22 cellular contexts compared by ENCODE assay signal in genomic region chr1:962381-963350, GRCh38. TPM values are rescaled to one million over a fixed set of nuclear protein-coding genes. Genes with fewer than 3 reads are reported as not detected.
DNase-seq lines count a peak whose midpoint lies in the region; ATAC-seq, FAIRE-seq and TF ChIP-seq lines count a peak whose summit lies in the region.
"Had no signal": no experiment of that assay in that cellular context is flagged by ENCODE, and none has a peak within 500 bp of the region (broad histone marks: within the 10 kb centered on the region; RNA-seq: fewer than 3 reads in every experiment).

No MANE protein-coding gene starts in this region.

- TSS peak; percentile 57 for BruUV-seq in GM12878 (replicated peaks; lab: Mats Ljungman, UMichigan)

- TF ChIP-seq RAD21 in GM12878 (IDR thresholded peaks at IDR 0.05; ENCODE audit: insufficient read depth, low read depth, low read length): no peak

- TF ChIP-seq POLR2A in GM12878 (IDR thresholded peaks at IDR 0.05; ENCODE audit: low read depth, low read length): no peak

- H3K4me3 ChIP-seq in HEK293 (ENCODE audit: low read depth, low read length) (no peak overlapping the region), GM12878 (no peak overlapping the region)
- H3K4me3 ChIP-seq: uterus had no signal

- peaks cover 5% of the 10 kb centered on the region for H3K4me1 ChIP-seq in HEK293 (ENCODE audit: control insufficient read depth, insufficient read depth, low read length)
- peaks cover 17% of the 10 kb centered on the region for H3K4me1 ChIP-seq in GM12878 (ENCODE audit: control insufficient read depth, insufficient read depth, low read length)

- peaks cover 13% of the 10 kb centered on the region for H3K79me2 ChIP-seq in GM12878 (ENCODE audit: control insufficient read depth, insufficient read depth, low read length)

- 96% methylated on average over 53 of the region's 58 CpGs for WGBS in GM12878 (ENCODE audit: insufficient coverage, insufficient replicate concordance, low lambda C conversion rate, missing lambda C conversion rate)

- intact Hi-C loops in activated CD4-positive, alpha-beta T cell treated with anti-CD3 and anti-CD28 coated beads, Interleukin-2, amount 10 ng/mL, durations not matched to agents 24 days and 14 days (cut with micrococcal nuclease): no loop called here
- intact Hi-C loops in GM12878 (cut with micrococcal nuclease; ENCODE audit: unreplicated experiment): no loop called here

- no peak for DNase-seq in activated CD4-positive, alpha-beta T cell treated with anti-CD3 and anti-CD28 coated beads, Interleukin-2, amount 10 ng/mL, durations not matched to agents 24 days and 14 days
- no peak for DNase-seq in activated CD4-positive, alpha-beta T cell treated with anti-CD3 and anti-CD28 coated beads for 4 hours
- DNase-seq in GM12878 (ENCODE audit: low read depth, low spot score) (no peak), nephron progenitor cell (no peak), GM19240 (ENCODE audit: insufficient read length, low spot score) (no peak), AG08396 (ENCODE audit: low spot score) (no peak), inferior parietal cortex (ENCODE audit: extremely low spot score) (no peak)
- DNase-seq: activated CD4-positive, CD25-positive, alpha-beta regulatory T cell; amygdala; DMS79 treated with DMSO at 0.1 percent for 48 hours; hippocampal formation; kidney glomerular epithelial cell; mesendoderm; NCI-H187 treated with DMSO at 0.1 percent for 48 hours; occipital lobe; uterus had no signal

- H4K20me1 ChIP-seq in GM12878 (ENCODE audit: control insufficient read depth, insufficient read depth): no peaks in the 10 kb centered on the region

- H3K9me3 Mint-ChIP-seq in activated CD4-positive, alpha-beta T cell treated with anti-CD3 and anti-CD28 coated beads, Interleukin-2, amount 10 ng/mL, durations not matched to agents 24 days and 14 days: no peaks in the 10 kb centered on the region
- H3K9me3 Mint-ChIP-seq in nephron progenitor cell: no peaks in the 10 kb centered on the region

- no peak for FAIRE-seq in GM12878 (lab: Jason Lieb, UNC)
- FAIRE-seq: A204.1 had no signal

- H3K4me3 Mint-ChIP-seq in activated CD4-positive, alpha-beta T cell treated with anti-CD3 and anti-CD28 coated beads, Interleukin-2, amount 10 ng/mL, durations not matched to agents 24 days and 14 days: peak overlapping the region; percentile 69
- peak overlapping the region; percentile 67 for H3K4me3 Mint-ChIP-seq in nephron progenitor cell

- ATAC-seq in GM12878: no peak
- ATAC-seq: sciatic nerve had no signal

- RAD21 ChIA-PET in GM12878 (lab: Charles Lee; ENCODE audit: unreplicated experiment): no interaction called here

- CTCF ChIA-PET in HEK293 (lab: Yijun Ruan, JAX): interaction anchor here (0.7 to 0.8 kb wide), 2 partner anchors 27 to 103 kb away, joined by 3 to 5 read pairs; no protein-coding TSS in a partner anchor
- CTCF ChIA-PET in GM12878 (lab: Yijun Ruan, JAX): interaction anchor here (0.5 kb wide), 1 partner anchor 21 kb away, joined by 4 read pairs; no protein-coding TSS in a partner anchor

- no peak for TF ChIP-seq EP300 in GM12878 (IDR thresholded peaks at IDR 0.05; ENCODE audit: borderline replicate concordance in 1 of 2, control insufficient read depth in 1 of 2, low read depth in 2 of 2, low read length in 2 of 2)

- H3K36me3 ChIP-seq in HEK293 (ENCODE audit: control insufficient read depth in 2 of 2, insufficient read depth in 1 of 2, low read length in 2 of 2) (peaks cover 0 to 38% of the 10 kb centered on the region in 2 experiments; a peak in 2 of 3 replicates), GM12878 (ENCODE audit: control insufficient read depth in 2 of 2, insufficient read depth in 2 of 2, low read length in 1 of 2) (no peaks in the 10 kb centered on the region; a peak in 1 of 4 replicates)
- H3K36me3 ChIP-seq: uterus had no signal

- H3K27me3 Mint-ChIP-seq in activated CD4-positive, alpha-beta T cell treated with anti-CD3 and anti-CD28 coated beads, Interleukin-2, amount 10 ng/mL, durations not matched to agents 24 days and 14 days: no peaks in the 10 kb centered on the region
- H3K27me3 Mint-ChIP-seq in nephron progenitor cell (ENCODE audit: low read depth, poor library complexity): peaks cover 53% of the 10 kb centered on the region

- peaks cover 21% of the 10 kb centered on the region for H3K36me3 Mint-ChIP-seq in activated CD4-positive, alpha-beta T cell treated with anti-CD3 and anti-CD28 coated beads, Interleukin-2, amount 10 ng/mL, durations not matched to agents 24 days and 14 days (ENCODE audit: low read depth)
- peaks cover 10% of the 10 kb centered on the region for H3K36me3 Mint-ChIP-seq in nephron progenitor cell (ENCODE audit: low read depth)

- no peaks in the 10 kb centered on the region for H3K27me3 ChIP-seq in GM12878 (replicated peaks in 1 of 2; ENCODE audit: control insufficient read depth in 2 of 2, insufficient read depth in 2 of 2, low read length in 1 of 2)
- H3K27me3 ChIP-seq: uterus had no signal

- H3K27ac ChIP-seq in HEK293 (ENCODE audit: extremely low read depth, low read depth, low read length) (no peak overlapping the region), GM12878 (ENCODE audit: control insufficient read depth, insufficient read depth) (no peak overlapping the region)
- H3K27ac ChIP-seq: uterus had no signal

- SMC1A ChIA-PET in GM12878 (lab: Charles Lee; ENCODE audit: uncharacterized antibody, unreplicated experiment): no interaction called here

- POLR2A ChIA-PET in HEK293 (lab: Yijun Ruan, JAX) (interaction anchor here (1.4 to 2.3 kb wide), 3 partner anchors 14 to 35 kb away, joined by 3 to 5 read pairs (median 5); no protein-coding TSS in a partner anchor), GM12878 (lab: Charles Lee) (no interaction called here)

- in situ Hi-C loops in GM12878 (cut with MboI): no loop called here

- H2AFZ ChIP-seq in GM12878 (ENCODE audit: control insufficient read depth, low read depth, low read length): no peak overlapping the region

- peaks cover 13% of the 10 kb centered on the region for H3K4me1 Mint-ChIP-seq in activated CD4-positive, alpha-beta T cell treated with anti-CD3 and anti-CD28 coated beads, Interleukin-2, amount 10 ng/mL, durations not matched to agents 24 days and 14 days
- peaks cover 12% of the 10 kb centered on the region for H3K4me1 Mint-ChIP-seq in nephron progenitor cell

- no peak overlapping the region for H3K27ac Mint-ChIP-seq in activated CD4-positive, alpha-beta T cell treated with anti-CD3 and anti-CD28 coated beads, Interleukin-2, amount 10 ng/mL, durations not matched to agents 24 days and 14 days
- H3K27ac Mint-ChIP-seq in nephron progenitor cell: no peak overlapping the region

- H3K9me3 ChIP-seq in HEK293 (ENCODE audit: control insufficient read depth, insufficient read depth, low read depth, low read length) (no peaks in the 10 kb centered on the region), GM12878 (replicated peaks; ENCODE audit: control insufficient read depth, insufficient read depth, low read length) (no peaks in the 10 kb centered on the region)
- H3K9me3 ChIP-seq: HAP-1, uterus had no signal

- H3K4me2 ChIP-seq in GM12878 (ENCODE audit: control insufficient read depth, insufficient read depth): no peak overlapping the region

- H3K9ac ChIP-seq in GM12878 (ENCODE audit: control insufficient read depth, insufficient read depth, low read length): no peak overlapping the region

- TF ChIP-seq CTCF in HEK293 (tag by site-specific recombination; IDR thresholded peaks at IDR 0.05) (no peak), GM12878 (IDR thresholded peaks at IDR 0.05 in 2 of 3, conservative IDR thresholded peaks at IDR 0.05 in 1 of 3; ENCODE audit: control insufficient read depth in 2 of 3, extremely low read depth in 1 of 3, insufficient read depth in 1 of 3, low read depth in 3 of 3, low read length in 3 of 3) (no peak), nephron progenitor cell (IDR thresholded peaks at IDR 0.05) (no peak)

RNA-seq across cellular contexts. Expression of gene KLHL17, which starts 2.3 kb away (rescaled TPM):
- 46.4 and 48.1 TPM in 2 replicates for total RNA-seq in activated CD4-positive, alpha-beta T cell treated with anti-CD3 and anti-CD28 coated beads, Interleukin-2, amount 10 ng/mL, durations not matched to agents 24 days and 14 days
- 40.7 and 42.9 TPM in 2 replicates for total RNA-seq in GM12878 (2013; cell fraction: nucleolus; rRNA removed)
- total RNA-seq in GM12878 (2014; rRNA removed) (14.9 and 18.2 TPM in 2 replicates), GM12878 (2014; rRNA removed; fragmentation: Illumina TruSeq; extraction: Trizol) (3.6 and 4.0 TPM in 2 replicates), GM12878 (2021) (27.2 and 30.6 TPM in 2 replicates)
- 5.1 TPM for polyA plus RNA-seq in GM12878 (2011; ENCODE audit: low read depth)
- polyA plus RNA-seq in GM12878 (2011; rRNA removed) (3.5 and 8.4 TPM in 2 replicates), GM12878 (2014; fragmentation: Illumina TruSeq; extraction: Trizol) (0.32 and 2.3 TPM in 2 replicates), GM12878 (2014; fragmentation: Nextera tagmentation; extraction: Ambion mirVana) (under 1 TPM; 0.03 to 0.35 TPM), GM12878 (2014; rRNA removed) (28.2 and 35.0 TPM in 2 replicates), GM12878 (2016; fragmentation: Nextera tagmentation; extraction: Ambion mirVana) (1 to 10 TPM; 1.3 to 6.6 TPM)
- polyA plus RNA-seq in GM12878 (2011; cell fraction: cytosol; rRNA removed): 10.9 and 20.3 TPM in 2 replicates
- polyA plus RNA-seq in GM12878 (2011; cell fraction: nucleus; rRNA removed): 410 and 507 TPM in 2 replicates
- 14.6 and 20.2 TPM in 2 replicates for polyA plus RNA-seq in GM12878 (2012)
- 3.4 and 6.7 TPM in 2 replicates for polyA minus RNA-seq in GM12878 (2011; rRNA and poly(A)+ RNA removed)
- polyA minus RNA-seq in GM12878 (2011; cell fraction: cytosol; rRNA and poly(A)+ RNA removed): 2.9 and 4.7 TPM in 2 replicates
- polyA minus RNA-seq in GM12878 (2011; cell fraction: nucleus; rRNA and poly(A)+ RNA removed): 30.2 and 35.6 TPM in 2 replicates

RNA-seq across cellular contexts. Expression of gene NOC2L, which starts 3.6 kb away (rescaled TPM):
- 190 and 192 TPM in 2 replicates for total RNA-seq in activated CD4-positive, alpha-beta T cell treated with anti-CD3 and anti-CD28 coated beads, Interleukin-2, amount 10 ng/mL, durations not matched to agents 24 days and 14 days
- total RNA-seq in GM12878 (2013; cell fraction: nucleolus; rRNA removed): 45.4 and 56.2 TPM in 2 replicates
- total RNA-seq in GM12878 (2014; rRNA removed) (92.5 and 107 TPM in 2 replicates), GM12878 (2014; rRNA removed; fragmentation: Illumina TruSeq; extraction: Trizol) (44.7 and 52.5 TPM in 2 replicates), GM12878 (2021) (115 and 132 TPM in 2 replicates)
- 20.8 TPM for polyA plus RNA-seq in GM12878 (2011; ENCODE audit: low read depth)
- polyA plus RNA-seq in GM12878 (2011; rRNA removed) (19.2 and 40.7 TPM in 2 replicates), GM12878 (2014; fragmentation: Illumina TruSeq; extraction: Trizol) (26.6 and 48.6 TPM in 2 replicates), GM12878 (2014; fragmentation: Nextera tagmentation; extraction: Ambion mirVana) (1 to 10 TPM; 1.3 to 4.6 TPM), GM12878 (2014; rRNA removed) (76.1 and 88.9 TPM in 2 replicates), GM12878 (2016; fragmentation: Nextera tagmentation; extraction: Ambion mirVana) (100 to 1,000 TPM; 154 to 171 TPM)
- 66.9 and 84.3 TPM in 2 replicates for polyA plus RNA-seq in GM12878 (2011; cell fraction: cytosol; rRNA removed)
- polyA plus RNA-seq in GM12878 (2011; cell fraction: nucleus; rRNA removed): 106 and 173 TPM in 2 replicates
- 46.1 and 49.2 TPM in 2 replicates for polyA plus RNA-seq in GM12878 (2012)
- polyA minus RNA-seq in GM12878 (2011; rRNA and poly(A)+ RNA removed): 52.2 and 87.7 TPM in 2 replicates
- polyA minus RNA-seq in GM12878 (2011; cell fraction: cytosol; rRNA and poly(A)+ RNA removed): 42.2 and 44.6 TPM in 2 replicates
- polyA minus RNA-seq in GM12878 (2011; cell fraction: nucleus; rRNA and poly(A)+ RNA removed): 16.1 and 33.3 TPM in 2 replicates

RNA-seq across cellular contexts. Expression of gene PLEKHN1, which starts 3.6 kb away (rescaled TPM):
- total RNA-seq in activated CD4-positive, alpha-beta T cell treated with anti-CD3 and anti-CD28 coated beads, Interleukin-2, amount 10 ng/mL, durations not matched to agents 24 days and 14 days: 1.8 and 2.8 TPM in 2 replicates
- total RNA-seq in GM12878 (2013; cell fraction: nucleolus; rRNA removed): 0.29 and 0.39 TPM in 2 replicates
- total RNA-seq in GM12878 (2014; rRNA removed) (0.22 and 0.23 TPM in 2 replicates), GM12878 (2014; rRNA removed; fragmentation: Illumina TruSeq; extraction: Trizol) (not detected in 2 replicates), GM12878 (2021) (0.26 and 0.43 TPM in 2 replicates)
- not detected for polyA plus RNA-seq in GM12878 (2011; ENCODE audit: low read depth)
- polyA plus RNA-seq in GM12878 (2011; rRNA removed) (0.04 TPM in 1 of 2 replicates, not detected in the other), GM12878 (2014; fragmentation: Illumina TruSeq; extraction: Trizol) (not detected in 2 replicates), GM12878 (2014; fragmentation: Nextera tagmentation; extraction: Ambion mirVana) (not detected), GM12878 (2014; rRNA removed) (0.14 and 0.70 TPM in 2 replicates), GM12878 (2016; fragmentation: Nextera tagmentation; extraction: Ambion mirVana) (not detected)
- 0.01 and 0.05 TPM in 2 replicates for polyA plus RNA-seq in GM12878 (2011; cell fraction: cytosol; rRNA removed)
- 0.67 and 0.78 TPM in 2 replicates for polyA plus RNA-seq in GM12878 (2011; cell fraction: nucleus; rRNA removed)
- 0.24 and 0.51 TPM in 2 replicates for polyA plus RNA-seq in GM12878 (2012)
- not detected in 2 replicates for polyA minus RNA-seq in GM12878 (2011; rRNA and poly(A)+ RNA removed)
- not detected in 2 replicates for polyA minus RNA-seq in GM12878 (2011; cell fraction: cytosol; rRNA and poly(A)+ RNA removed)
- polyA minus RNA-seq in GM12878 (2011; cell fraction: nucleus; rRNA and poly(A)+ RNA removed): 0.29 and 0.48 TPM in 2 replicates
- total RNA-seq: cerebellum, occipital lobe had no signal

RNA-seq across cellular contexts. Expression of gene PERM1, which starts 19.2 kb away (rescaled TPM):
- not detected in 2 replicates for total RNA-seq in activated CD4-positive, alpha-beta T cell treated with anti-CD3 and anti-CD28 coated beads, Interleukin-2, amount 10 ng/mL, durations not matched to agents 24 days and 14 days
- not detected in 2 replicates for total RNA-seq in GM12878 (2013; cell fraction: nucleolus; rRNA removed)
- total RNA-seq in GM12878 (2014; rRNA removed): not detected in 2 replicates
- total RNA-seq in GM12878 (2014; rRNA removed; fragmentation: Illumina TruSeq; extraction: Trizol): not detected in 2 replicates
- not detected in 2 replicates for total RNA-seq in GM12878 (2021)
- not detected for polyA plus RNA-seq in GM12878 (2011; ENCODE audit: low read depth)
- polyA plus RNA-seq in GM12878 (2011; rRNA removed): not detected in 2 replicates
- 0.02 TPM in 1 of 2 replicates, not detected in the other for polyA plus RNA-seq in GM12878 (2011; cell fraction: cytosol; rRNA removed)
- polyA plus RNA-seq in GM12878 (2011; cell fraction: nucleus; rRNA removed): not detected in 2 replicates
- polyA plus RNA-seq in GM12878 (2012): 0.30 and 0.38 TPM in 2 replicates
- not detected in 2 replicates for polyA plus RNA-seq in GM12878 (2014; fragmentation: Illumina TruSeq; extraction: Trizol)
- polyA plus RNA-seq in GM12878 (2014; fragmentation: Nextera tagmentation; extraction: Ambion mirVana): not detected
- not detected in 2 replicates for polyA plus RNA-seq in GM12878 (2014; rRNA removed)
- polyA plus RNA-seq in GM12878 (2016; fragmentation: Nextera tagmentation; extraction: Ambion mirVana): not detected
- not detected in 2 replicates for polyA minus RNA-seq in GM12878 (2011; rRNA and poly(A)+ RNA removed)
- polyA minus RNA-seq in GM12878 (2011; cell fraction: cytosol; rRNA and poly(A)+ RNA removed): not detected in 2 replicates
- polyA minus RNA-seq in GM12878 (2011; cell fraction: nucleus; rRNA and poly(A)+ RNA removed): not detected in 2 replicates
- total RNA-seq: NCI-H460, sciatic nerve had no signal

RNA-seq across cellular contexts. Expression of gene HES4, which starts 37.2 kb away (rescaled TPM):
- 2.8 and 5.0 TPM in 2 replicates for total RNA-seq in activated CD4-positive, alpha-beta T cell treated with anti-CD3 and anti-CD28 coated beads, Interleukin-2, amount 10 ng/mL, durations not matched to agents 24 days and 14 days
- total RNA-seq in GM12878 (2013; cell fraction: nucleolus; rRNA removed): 1.2 and 2.2 TPM in 2 replicates
- total RNA-seq in GM12878 (2014; rRNA removed) (0.73 and 0.76 TPM in 2 replicates), GM12878 (2014; rRNA removed; fragmentation: Illumina TruSeq; extraction: Trizol) (not detected in 2 replicates), GM12878 (2021) (0.97 and 1.2 TPM in 2 replicates)
- polyA plus RNA-seq in GM12878 (2011; ENCODE audit: low read depth): 0.45 TPM
- polyA plus RNA-seq in GM12878 (2011; rRNA removed) (0.62 and 1.7 TPM in 2 replicates), GM12878 (2014; fragmentation: Illumina TruSeq; extraction: Trizol) (not detected in 2 replicates), GM12878 (2014; fragmentation: Nextera tagmentation; extraction: Ambion mirVana) (not detected), GM12878 (2014; rRNA removed) (0.75 and 0.85 TPM in 2 replicates), GM12878 (2016; fragmentation: Nextera tagmentation; extraction: Ambion mirVana) (under 1 TPM in 1 of 2 experiments, not detected in 1; 0.44 TPM)
- 5.7 and 9.0 TPM in 2 replicates for polyA plus RNA-seq in GM12878 (2011; cell fraction: cytosol; rRNA removed)
- polyA plus RNA-seq in GM12878 (2011; cell fraction: nucleus; rRNA removed): 26.7 and 31.4 TPM in 2 replicates
- 0.47 and 2.2 TPM in 2 replicates for polyA plus RNA-seq in GM12878 (2012)
- 0.41 TPM in 1 of 2 replicates, not detected in the other for polyA minus RNA-seq in GM12878 (2011; rRNA and poly(A)+ RNA removed)
- polyA minus RNA-seq in GM12878 (2011; cell fraction: cytosol; rRNA and poly(A)+ RNA removed): 2.3 and 3.1 TPM in 2 replicates
- 3.3 and 3.7 TPM in 2 replicates for polyA minus RNA-seq in GM12878 (2011; cell fraction: nucleus; rRNA and poly(A)+ RNA removed)
